30 cellular contexts compared by ENCODE assay signal in genomic region chr1:156528875-156529425, GRCh38. TPM values are rescaled to one million over a fixed set of nuclear protein-coding genes. Genes with fewer than 3 reads are reported as not detected.
"Had no signal": no experiment of that assay in that cellular context is flagged by ENCODE, and none has a peak within 500 bp of the region (broad histone marks: within the 10 kb centered on the region; RNA-seq: fewer than 3 reads in every experiment).

No MANE protein-coding gene starts in this region.

- H3K27me3 Mint-ChIP-seq: activated CD4-positive, alpha-beta memory T cell treated with anti-CD3 and anti-CD28 coated beads for 36 hours; activated CD4-positive, alpha-beta T cell treated with anti-CD3 and anti-CD28 coated beads, Interleukin-2, amount 10 ng/mL, durations not matched to agents 24 days and 14 days; dendritic cell treated with granulocyte-macrophage colony-stimulating factor and Interleukin-4, amounts not matched to agents 40 ng/mL and 50 ng/mL, for 4 days; stimulated activated naive B cell treated with anti-CD40 and anti-IgM and Interleukin-4, amounts not matched to agents 10 μg/mL and 1 μg/mL and 100 μg/mL, for 72 hours had no signal

- DNase-seq: activated CD4-positive, alpha-beta memory T cell treated with anti-CD3 and anti-CD28 coated beads for 36 hours; activated CD4-positive, alpha-beta T cell treated with anti-CD3 and anti-CD28 coated beads, Interleukin-2, amount 10 ng/mL, durations not matched to agents 24 days and 14 days; activated CD4-positive, CD25-positive, alpha-beta regulatory T cell treated with anti-CD3 and anti-CD28 coated beads, Interleukin-2, amount 50 U/mL, for 72 hours; activated gamma-delta T cell; activated naive CD4-positive, alpha-beta T cell treated with anti-CD3 and anti-CD28 coated beads, Interleukin-2, amount 50 U/mL, for 16 hours; activated T-cell treated with anti-CD3 and anti-CD28 coated beads for 4 hours; brain microvascular endothelial cell; foreskin melanocyte; left ventricle myocardium inferior; mesendoderm; natural killer cell; occipital lobe; stimulated activated CD4-positive, alpha-beta T cell treated with anti-CD3 and anti-CD28 coated beads, Interleukin-1b, Interleukin-23, amount 100 ng/mL, for 48 hours; stimulated activated CD4-positive, alpha-beta T cell treated with anti-CD3 and anti-CD28 coated beads, Interleukin-4, amount 100 ng/mL, for 4 hours; stimulated activated CD8-positive, alpha-beta memory T cell treated with anti-CD3 and anti-CD28 coated beads, Interleukin-4, amount 100 ng/mL, for 48 hours; stimulated activated naive B cell treated with anti-CD40 and anti-IgM and Interleukin-4, amounts not matched to agents 10 μg/mL and 1 μg/mL and 100 μg/mL, for 72 hours; stomach; T1000; thyroid gland had no signal

- H2AFZ ChIP-seq: neural progenitor cell, parathyroid adenoma had no signal

- H3K4me3 Mint-ChIP-seq: activated CD4-positive, alpha-beta memory T cell treated with anti-CD3 and anti-CD28 coated beads for 36 hours; activated CD4-positive, alpha-beta T cell treated with anti-CD3 and anti-CD28 coated beads, Interleukin-2, amount 10 ng/mL, durations not matched to agents 24 days and 14 days; dendritic cell treated with granulocyte-macrophage colony-stimulating factor and Interleukin-4, amounts not matched to agents 40 ng/mL and 50 ng/mL, for 4 days; natural killer cell; neural progenitor cell; stimulated activated naive B cell treated with anti-CD40 and anti-IgM and Interleukin-4, amounts not matched to agents 10 μg/mL and 1 μg/mL and 100 μg/mL, for 72 hours had no signal

- H3K36me3 ChIP-seq: ascending aorta, brain microvascular endothelial cell, esophagus muscularis mucosa, left ventricle myocardium inferior, neural progenitor cell, right atrium auricular region, thyroid gland had no signal

- H3K27me3 ChIP-seq: ascending aorta, brain microvascular endothelial cell, esophagus muscularis mucosa, neural progenitor cell, right atrium auricular region, stomach, thyroid gland had no signal

- ATAC-seq: natural killer cell; stimulated activated naive B cell treated with anti-CD40 and anti-IgM and Interleukin-4, amounts not matched to agents 10 μg/mL and 1 μg/mL and 100 μg/mL, for 72 hours had no signal

- H3K27ac ChIP-seq: ascending aorta, brain microvascular endothelial cell, esophagus muscularis mucosa, left ventricle myocardium inferior, neural progenitor cell, parathyroid adenoma, right atrium auricular region, stomach, thyroid gland had no signal

- H3K4me1 ChIP-seq: ascending aorta, neural progenitor cell, parathyroid adenoma, thyroid gland had no signal

- H3K27ac Mint-ChIP-seq: activated CD4-positive, alpha-beta memory T cell treated with anti-CD3 and anti-CD28 coated beads for 36 hours; activated CD4-positive, alpha-beta T cell treated with anti-CD3 and anti-CD28 coated beads, Interleukin-2, amount 10 ng/mL, durations not matched to agents 24 days and 14 days; neural progenitor cell had no signal

- H3K4me2 ChIP-seq: neural progenitor cell, smooth muscle cell had no signal

- H3K9me3 Mint-ChIP-seq: activated CD4-positive, alpha-beta memory T cell treated with anti-CD3 and anti-CD28 coated beads for 36 hours; activated CD4-positive, alpha-beta T cell treated with anti-CD3 and anti-CD28 coated beads, Interleukin-2, amount 10 ng/mL, durations not matched to agents 24 days and 14 days; dendritic cell treated with granulocyte-macrophage colony-stimulating factor and Interleukin-4, amounts not matched to agents 40 ng/mL and 50 ng/mL, for 4 days; natural killer cell; neural progenitor cell; stimulated activated naive B cell treated with anti-CD40 and anti-IgM and Interleukin-4, amounts not matched to agents 10 μg/mL and 1 μg/mL and 100 μg/mL, for 72 hours had no signal

- H3K79me2 ChIP-seq: parathyroid adenoma had no signal

- H3K36me3 Mint-ChIP-seq: activated CD4-positive, alpha-beta memory T cell treated with anti-CD3 and anti-CD28 coated beads for 36 hours; natural killer cell had no signal

- H3K9ac ChIP-seq: neural progenitor cell, parathyroid adenoma had no signal

- H3K4me3 ChIP-seq: ascending aorta, esophagus muscularis mucosa, left ventricle myocardium inferior, lung, neural progenitor cell, right atrium auricular region, smooth muscle cell, stomach, thyroid gland had no signal

- H3K9me3 ChIP-seq: ascending aorta, esophagus muscularis mucosa, left ventricle myocardium inferior, right atrium auricular region, stomach, thyroid gland had no signal

RNA-seq across cellular contexts. Expression of gene IQGAP3, which starts 43.4 kb away (rescaled TPM):
- total RNA-seq: ascending aorta had no signal

RNA-seq across cellular contexts. Expression of gene TTC24, which starts 50.6 kb away (rescaled TPM):
- total RNA-seq: ascending aorta, cardiac septum, esophagus muscularis mucosa, left ventricle myocardium inferior, occipital lobe, pulmonary artery endothelial cell, right atrium auricular region, smooth muscle cell, ureter had no signal
